ENCODE assay signal across 9 cellular contexts in genomic region chr6:40997256-40997957, GRCh38. TPM values are rescaled to one million over a fixed set of nuclear protein-coding genes. Genes with fewer than 3 reads are reported as not detected.
DNase-seq lines count a peak whose midpoint lies in the region; ATAC-seq and TF ChIP-seq lines count a peak whose summit lies in the region.
"Had no signal": no experiment of that assay in that cellular context is flagged by ENCODE, and none has a peak within 500 bp of the region (broad histone marks: within the 10 kb centered on the region; RNA-seq: fewer than 3 reads in every experiment).

No MANE protein-coding gene starts in this region.

- H3K9me3 ChIP-seq in fibroblast of lung (ENCODE audit: control insufficient read depth, insufficient read depth, low read depth, low read length) (no peaks in the 10 kb centered on the region), mucosa of stomach (ENCODE audit: control insufficient read depth, low read length) (no peaks in the 10 kb centered on the region)

- no peak overlapping the region for H3K4me2 ChIP-seq in fibroblast of lung (ENCODE audit: extremely low read depth, insufficient read depth, low read length)

- no peaks in the 10 kb centered on the region for H3K4me1 Mint-ChIP-seq in activated T-helper 2 cell treated with anti-CD3 and anti-CD28 coated beads, Interferon-gamma antibody, Interleukin-2, Interleukin-4, amounts not matched to agents 10 μg/mL and 5 μg/mL and 100 μg/mL, durations not matched to agents 14 hours and 24 hours and 36 hours (ENCODE audit: low read depth)

- no peak for TF ChIP-seq CTCF in fibroblast of lung (conservative IDR thresholded peaks at IDR 0.05 in 1 of 2, IDR thresholded peaks at IDR 0.05 in 1 of 2; ENCODE audit: low read depth in 1 of 2, low read length in 2 of 2)

- H3K4me3 ChIP-seq in fibroblast of lung (replicated peaks in 1 of 4; ENCODE audit: control extremely low read depth in 1 of 4, insufficient read depth in 1 of 4, low read depth in 3 of 4, low read length in 4 of 4): no peak overlapping the region
- H3K4me3 ChIP-seq in mucosa of stomach (ENCODE audit: low read length): no peak overlapping the region

- DNase-seq in COR-L47 (lab: John Stamatoyannopoulos, UW): peak; percentile 17
- peak; percentile 10 for DNase-seq in NCI-H345 treated with DMSO at 0.1 percent for 48 hours (lab: John Stamatoyannopoulos, UW; ENCODE audit: unreplicated experiment)
- peak; percentile 53 to 83 for DNase-seq in fibroblast of lung (ENCODE audit: low read depth in 2 of 2)
- no peak for DNase-seq in NOMO-1 treated with DMSO at 0.1 percent for 48 hours (lab: John Stamatoyannopoulos, UW; ENCODE audit: unreplicated experiment)
- no peak for DNase-seq in SIG-M5 treated with dmso at 0.1 percent for 504 hours (lab: John Stamatoyannopoulos, UW; ENCODE audit: unreplicated experiment)
- DNase-seq in activated T-helper 2 cell treated with anti-CD3 and anti-CD28 coated beads, Interferon-gamma antibody, Interleukin-2, Interleukin-4, amounts not matched to agents 10 μg/mL and 5 μg/mL and 100 μg/mL, durations not matched to agents 14 hours and 24 hours and 36 hours (ENCODE audit: low spot score): no peak
- DNase-seq: NCI-H510A had no signal

- no peaks in the 10 kb centered on the region for H3K36me3 Mint-ChIP-seq in activated T-helper 2 cell treated with anti-CD3 and anti-CD28 coated beads, Interferon-gamma antibody, Interleukin-2, Interleukin-4, amounts not matched to agents 10 μg/mL and 5 μg/mL and 100 μg/mL, durations not matched to agents 14 hours and 24 hours and 36 hours (ENCODE audit: low read depth)

- peaks cover 5% of the 10 kb centered on the region for H3K4me1 ChIP-seq in fibroblast of lung (ENCODE audit: control insufficient read depth, extremely low read depth, insufficient read depth, low read length)
- peaks cover 26% of the 10 kb centered on the region for H3K4me1 ChIP-seq in mucosa of stomach (ENCODE audit: control insufficient read depth, insufficient read depth, low read length)

- intact Hi-C loops in activated T-helper 2 cell treated with anti-CD3 and anti-CD28 coated beads, Interferon-gamma antibody, Interleukin-2, Interleukin-4, amounts not matched to agents 10 μg/mL and 5 μg/mL and 100 μg/mL, durations not matched to agents 14 hours and 24 hours and 36 hours (cut with micrococcal nuclease): no loop called here

- H3K36me3 ChIP-seq in fibroblast of lung (ENCODE audit: control insufficient read depth, insufficient read depth, low read length) (no peaks in the 10 kb centered on the region), mucosa of stomach (ENCODE audit: control insufficient read depth, insufficient read depth, low read length) (no peaks in the 10 kb centered on the region)

- H3K27me3 ChIP-seq in fibroblast of lung (ENCODE audit: control insufficient read depth, insufficient read depth, low read length) (no peaks in the 10 kb centered on the region), mucosa of stomach (ENCODE audit: control insufficient read depth, insufficient read depth, low read length) (no peaks in the 10 kb centered on the region)

- no peak overlapping the region for H3K27ac ChIP-seq in fibroblast of lung (ENCODE audit: insufficient read depth, low read length)

- peaks cover 33% of the 10 kb centered on the region for H3K27me3 Mint-ChIP-seq in activated T-helper 2 cell treated with anti-CD3 and anti-CD28 coated beads, Interferon-gamma antibody, Interleukin-2, Interleukin-4, amounts not matched to agents 10 μg/mL and 5 μg/mL and 100 μg/mL, durations not matched to agents 14 hours and 24 hours and 36 hours (ENCODE audit: low read depth)

- H2AFZ ChIP-seq in fibroblast of lung (ENCODE audit: low read length): no peak overlapping the region

- ATAC-seq in HG02588 (IDR thresholded peaks at IDR 0.05; ENCODE audit: unreplicated experiment): no peak

- no peak overlapping the region for H3K27ac Mint-ChIP-seq in activated T-helper 2 cell treated with anti-CD3 and anti-CD28 coated beads, Interferon-gamma antibody, Interleukin-2, Interleukin-4, amounts not matched to agents 10 μg/mL and 5 μg/mL and 100 μg/mL, durations not matched to agents 14 hours and 24 hours and 36 hours

- no peaks in the 10 kb centered on the region for H3K9me3 Mint-ChIP-seq in activated T-helper 2 cell treated with anti-CD3 and anti-CD28 coated beads, Interferon-gamma antibody, Interleukin-2, Interleukin-4, amounts not matched to agents 10 μg/mL and 5 μg/mL and 100 μg/mL, durations not matched to agents 14 hours and 24 hours and 36 hours

- H4K20me1 ChIP-seq in fibroblast of lung (ENCODE audit: control insufficient read depth, extremely low read depth, insufficient read depth, low read length): no peaks in the 10 kb centered on the region

- H3K4me3 Mint-ChIP-seq in activated T-helper 2 cell treated with anti-CD3 and anti-CD28 coated beads, Interferon-gamma antibody, Interleukin-2, Interleukin-4, amounts not matched to agents 10 μg/mL and 5 μg/mL and 100 μg/mL, durations not matched to agents 14 hours and 24 hours and 36 hours (ENCODE audit: low read depth): no peak overlapping the region

- no peaks in the 10 kb centered on the region for H3K79me2 ChIP-seq in fibroblast of lung (ENCODE audit: control insufficient read depth, insufficient read depth, low read length)

- no peak overlapping the region for H3K9ac ChIP-seq in fibroblast of lung (ENCODE audit: insufficient read depth, low read length)
- H3K9ac ChIP-seq in mucosa of stomach (ENCODE audit: low read length): peak overlapping the region; percentile 38

RNA-seq across cellular contexts. Expression of gene UNC5CL, which starts 41.6 kb away (rescaled TPM):
- 0.17 and 0.26 TPM in 2 replicates for total RNA-seq in fibroblast of lung
- polyA plus RNA-seq in fibroblast of lung: 0.01 TPM in 1 of 2 replicates, not detected in the other
- polyA plus RNA-seq in fibroblast of lung (2012): not detected in 2 replicates
- not detected in 2 replicates for polyA minus RNA-seq in fibroblast of lung (ENCODE audit: low replicate concordance)
- 1.1 and 1.6 TPM in 2 replicates for total RNA-seq in activated T-helper 2 cell treated with anti-CD3 and anti-CD28 coated beads, Interferon-gamma antibody, Interleukin-2, Interleukin-4, amounts not matched to agents 10 μg/mL and 5 μg/mL and 100 μg/mL, durations not matched to agents 14 hours and 24 hours and 36 hours

RNA-seq across cellular contexts. Expression of gene TSPO2, which starts 44.9 kb away (rescaled TPM):
- total RNA-seq in fibroblast of lung: not detected in 2 replicates
- not detected in 2 replicates for polyA plus RNA-seq in fibroblast of lung
- polyA plus RNA-seq in fibroblast of lung (2012): not detected in 2 replicates
- not detected in 2 replicates for polyA minus RNA-seq in fibroblast of lung (ENCODE audit: low replicate concordance)
- not detected in 2 replicates for total RNA-seq in activated T-helper 2 cell treated with anti-CD3 and anti-CD28 coated beads, Interferon-gamma antibody, Interleukin-2, Interleukin-4, amounts not matched to agents 10 μg/mL and 5 μg/mL and 100 μg/mL, durations not matched to agents 14 hours and 24 hours and 36 hours

RNA-seq across cellular contexts. Expression of gene APOBEC2, which starts 55.6 kb away (rescaled TPM):
- not detected in 2 replicates for total RNA-seq in fibroblast of lung
- polyA plus RNA-seq in fibroblast of lung: not detected in 2 replicates
- polyA plus RNA-seq in fibroblast of lung (2012): not detected in 2 replicates
- not detected in 2 replicates for polyA minus RNA-seq in fibroblast of lung (ENCODE audit: low replicate concordance)
- total RNA-seq in activated T-helper 2 cell treated with anti-CD3 and anti-CD28 coated beads, Interferon-gamma antibody, Interleukin-2, Interleukin-4, amounts not matched to agents 10 μg/mL and 5 μg/mL and 100 μg/mL, durations not matched to agents 14 hours and 24 hours and 36 hours: not detected in 2 replicates

Comparison
In these comparisons a context has a peak if more than half of its experiments do, and no peak if none do; other contexts are left out.
1. DNase-seq: peak in COR-L47 (single experiment), NCI-H345 treated with DMSO at 0.1 percent for 48 hours (single experiment) and fibroblast of lung (2 of 2); none in NOMO-1 treated with DMSO at 0.1 percent for 48 hours (single experiment), SIG-M5 treated with dmso at 0.1 percent for 504 hours (single experiment) and activated T-helper 2 cell treated with anti-CD3 and anti-CD28 coated beads, Interferon-gamma antibody, Interleukin-2, Interleukin-4, amounts not matched to agents 10 μg/mL and 5 μg/mL and 100 μg/mL, durations not matched to agents 14 hours and 24 hours and 36 hours (single experiment).